1 cellular context compared by ENCODE assay signal in the genomic region with DNA sequence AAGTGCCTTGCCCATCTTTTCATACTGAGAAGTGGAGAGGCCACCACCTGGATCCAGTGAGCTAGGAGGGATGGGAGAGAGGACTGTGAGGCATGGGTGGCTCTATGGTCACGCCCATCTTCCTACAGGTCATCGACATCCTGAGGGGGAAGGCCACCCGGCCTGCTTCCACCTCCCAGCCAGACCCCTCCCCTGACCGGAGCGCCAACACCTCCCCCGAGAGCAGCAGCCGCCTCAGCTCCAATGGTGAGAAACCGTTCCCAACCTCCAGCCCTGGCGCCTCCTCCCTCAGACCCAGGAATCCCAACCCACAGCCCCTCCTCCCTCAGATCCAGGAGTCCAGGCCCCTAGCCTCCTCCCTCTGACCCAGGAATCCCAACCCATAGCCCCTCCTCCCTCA.
TF ChIP-seq lines count a peak whose summit lies in the region.

No MANE protein-coding gene starts in this region.

TF ChIP-seq in HepG2, 621 proteins besides CTCF, POLR2A, EP300 and RAD21:
- peak; percentile 96 for TF ChIP-seq ZSCAN22 (CRISPR knock-in tag; IDR thresholded peaks at IDR 0.05)
- TF ChIP-seq ZNF235 (CRISPR knock-in tag; IDR thresholded peaks at IDR 0.05; ENCODE audit: borderline replicate concordance): no peak
- no peak for TF ChIP-seq ZNF766 (CRISPR knock-in tag; IDR thresholded peaks at IDR 0.05; ENCODE audit: borderline replicate concordance)
- TF ChIP-seq, protein P1, sequence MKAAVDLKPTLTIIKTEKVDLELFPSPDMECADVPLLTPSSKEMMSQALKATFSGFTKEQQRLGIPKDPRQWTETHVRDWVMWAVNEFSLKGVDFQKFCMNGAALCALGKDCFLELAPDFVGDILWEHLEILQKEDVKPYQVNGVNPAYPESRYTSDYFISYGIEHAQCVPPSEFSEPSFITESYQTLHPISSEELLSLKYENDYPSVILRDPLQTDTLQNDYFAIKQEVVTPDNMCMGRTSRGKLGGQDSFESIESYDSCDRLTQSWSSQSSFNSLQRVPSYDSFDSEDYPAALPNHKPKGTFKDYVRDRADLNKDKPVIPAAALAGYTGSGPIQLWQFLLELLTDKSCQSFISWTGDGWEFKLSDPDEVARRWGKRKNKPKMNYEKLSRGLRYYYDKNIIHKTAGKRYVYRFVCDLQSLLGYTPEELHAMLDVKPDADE (CRISPR knock-in tag; IDR thresholded peaks at IDR 0.05): no peak
- TF ChIP-seq, protein P2, sequence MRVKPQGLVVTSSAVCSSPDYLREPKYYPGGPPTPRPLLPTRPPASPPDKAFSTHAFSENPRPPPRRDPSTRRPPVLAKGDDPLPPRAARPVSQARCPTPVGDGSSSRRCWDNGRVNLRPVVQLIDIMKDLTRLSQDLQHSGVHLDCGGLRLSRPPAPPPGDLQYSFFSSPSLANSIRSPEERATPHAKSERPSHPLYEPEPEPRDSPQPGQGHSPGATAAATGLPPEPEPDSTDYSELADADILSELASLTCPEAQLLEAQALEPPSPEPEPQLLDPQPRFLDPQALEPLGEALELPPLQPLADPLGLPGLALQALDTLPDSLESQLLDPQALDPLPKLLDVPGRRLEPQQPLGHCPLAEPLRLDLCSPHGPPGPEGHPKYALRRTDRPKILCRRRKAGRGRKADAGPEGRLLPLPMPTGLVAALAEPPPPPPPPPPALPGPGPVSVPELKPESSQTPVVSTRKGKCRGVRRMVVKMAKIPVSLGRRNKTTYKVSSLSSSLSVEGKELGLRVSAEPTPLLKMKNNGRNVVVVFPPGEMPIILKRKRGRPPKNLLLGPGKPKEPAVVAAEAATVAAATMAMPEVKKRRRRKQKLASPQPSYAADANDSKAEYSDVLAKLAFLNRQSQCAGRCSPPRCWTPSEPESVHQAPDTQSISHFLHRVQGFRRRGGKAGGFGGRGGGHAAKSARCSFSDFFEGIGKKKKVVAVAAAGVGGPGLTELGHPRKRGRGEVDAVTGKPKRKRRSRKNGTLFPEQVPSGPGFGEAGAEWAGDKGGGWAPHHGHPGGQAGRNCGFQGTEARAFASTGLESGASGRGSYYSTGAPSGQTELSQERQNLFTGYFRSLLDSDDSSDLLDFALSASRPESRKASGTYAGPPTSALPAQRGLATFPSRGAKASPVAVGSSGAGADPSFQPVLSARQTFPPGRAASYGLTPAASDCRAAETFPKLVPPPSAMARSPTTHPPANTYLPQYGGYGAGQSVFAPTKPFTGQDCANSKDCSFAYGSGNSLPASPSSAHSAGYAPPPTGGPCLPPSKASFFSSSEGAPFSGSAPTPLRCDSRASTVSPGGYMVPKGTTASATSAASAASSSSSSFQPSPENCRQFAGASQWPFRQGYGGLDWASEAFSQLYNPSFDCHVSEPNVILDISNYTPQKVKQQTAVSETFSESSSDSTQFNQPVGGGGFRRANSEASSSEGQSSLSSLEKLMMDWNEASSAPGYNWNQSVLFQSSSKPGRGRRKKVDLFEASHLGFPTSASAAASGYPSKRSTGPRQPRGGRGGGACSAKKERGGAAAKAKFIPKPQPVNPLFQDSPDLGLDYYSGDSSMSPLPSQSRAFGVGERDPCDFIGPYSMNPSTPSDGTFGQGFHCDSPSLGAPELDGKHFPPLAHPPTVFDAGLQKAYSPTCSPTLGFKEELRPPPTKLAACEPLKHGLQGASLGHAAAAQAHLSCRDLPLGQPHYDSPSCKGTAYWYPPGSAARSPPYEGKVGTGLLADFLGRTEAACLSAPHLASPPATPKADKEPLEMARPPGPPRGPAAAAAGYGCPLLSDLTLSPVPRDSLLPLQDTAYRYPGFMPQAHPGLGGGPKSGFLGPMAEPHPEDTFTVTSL (CRISPR knock-in tag; IDR thresholded peaks at IDR 0.05; ENCODE audit: borderline replicate concordance): no peak
- no peak for TF ChIP-seq ZNF501 (CRISPR knock-in tag; IDR thresholded peaks at IDR 0.05)
- no peak for TF ChIP-seq ZBTB20 (CRISPR knock-in tag; IDR thresholded peaks at IDR 0.05; ENCODE audit: borderline replicate concordance, low read depth)
- TF ChIP-seq CHCHD3 (CRISPR knock-in tag; IDR thresholded peaks at IDR 0.05): no peak
- no peak for TF ChIP-seq ZNF124 (CRISPR knock-in tag; IDR thresholded peaks at IDR 0.05)
- TF ChIP-seq ZFP36L1 (CRISPR knock-in tag; IDR thresholded peaks at IDR 0.05): no peak
- no peak for TF ChIP-seq MXI1 (IDR thresholded peaks at IDR 0.05; ENCODE audit: borderline replicate concordance, low read depth, low read length)
- TF ChIP-seq, protein P3, sequence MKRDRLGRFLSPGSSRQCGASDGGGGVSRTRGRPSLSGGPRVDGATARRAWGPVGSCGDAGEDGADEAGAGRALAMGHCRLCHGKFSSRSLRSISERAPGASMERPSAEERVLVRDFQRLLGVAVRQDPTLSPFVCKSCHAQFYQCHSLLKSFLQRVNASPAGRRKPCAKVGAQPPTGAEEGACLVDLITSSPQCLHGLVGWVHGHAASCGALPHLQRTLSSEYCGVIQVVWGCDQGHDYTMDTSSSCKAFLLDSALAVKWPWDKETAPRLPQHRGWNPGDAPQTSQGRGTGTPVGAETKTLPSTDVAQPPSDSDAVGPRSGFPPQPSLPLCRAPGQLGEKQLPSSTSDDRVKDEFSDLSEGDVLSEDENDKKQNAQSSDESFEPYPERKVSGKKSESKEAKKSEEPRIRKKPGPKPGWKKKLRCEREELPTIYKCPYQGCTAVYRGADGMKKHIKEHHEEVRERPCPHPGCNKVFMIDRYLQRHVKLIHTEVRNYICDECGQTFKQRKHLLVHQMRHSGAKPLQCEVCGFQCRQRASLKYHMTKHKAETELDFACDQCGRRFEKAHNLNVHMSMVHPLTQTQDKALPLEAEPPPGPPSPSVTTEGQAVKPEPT (CRISPR knock-in tag; IDR thresholded peaks at IDR 0.05; ENCODE audit: low read depth): no peak
- TF ChIP-seq, protein P4, sequence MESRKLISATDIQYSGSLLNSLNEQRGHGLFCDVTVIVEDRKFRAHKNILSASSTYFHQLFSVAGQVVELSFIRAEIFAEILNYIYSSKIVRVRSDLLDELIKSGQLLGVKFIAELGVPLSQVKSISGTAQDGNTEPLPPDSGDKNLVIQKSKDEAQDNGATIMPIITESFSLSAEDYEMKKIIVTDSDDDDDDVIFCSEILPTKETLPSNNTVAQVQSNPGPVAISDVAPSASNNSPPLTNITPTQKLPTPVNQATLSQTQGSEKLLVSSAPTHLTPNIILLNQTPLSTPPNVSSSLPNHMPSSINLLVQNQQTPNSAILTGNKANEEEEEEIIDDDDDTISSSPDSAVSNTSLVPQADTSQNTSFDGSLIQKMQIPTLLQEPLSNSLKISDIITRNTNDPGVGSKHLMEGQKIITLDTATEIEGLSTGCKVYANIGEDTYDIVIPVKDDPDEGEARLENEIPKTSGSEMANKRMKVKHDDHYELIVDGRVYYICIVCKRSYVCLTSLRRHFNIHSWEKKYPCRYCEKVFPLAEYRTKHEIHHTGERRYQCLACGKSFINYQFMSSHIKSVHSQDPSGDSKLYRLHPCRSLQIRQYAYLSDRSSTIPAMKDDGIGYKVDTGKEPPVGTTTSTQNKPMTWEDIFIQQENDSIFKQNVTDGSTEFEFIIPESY (CRISPR knock-in tag; IDR thresholded peaks at IDR 0.05): peak; percentile 64; the same call in 1 of the 2 replicates
